28 cellular contexts compared by ENCODE assay signal in genomic region chr10:131779661-131780394, GRCh38.
"Had no signal": no experiment of that assay in that cellular context is flagged by ENCODE, and none has a peak within 500 bp of the region (broad histone marks: within the 10 kb centered on the region; RNA-seq: fewer than 3 reads in every experiment).

No MANE protein-coding gene starts in this region.

- H3K27ac Mint-ChIP-seq: dendritic cell treated with granulocyte-macrophage colony-stimulating factor and Interleukin-4, amounts not matched to agents 40 ng/mL and 50 ng/mL, for 4 days; naive B cell; natural killer cell treated with Interleukin-12 subunit alpha and Interleukin-12 subunit beta and Interleukin-15 and Interleukin-18, amount 100 ng/mL, for 72 hours; stimulated activated naive B cell treated with anti-CD40 and anti-IgM and Interleukin-4, amounts not matched to agents 10 μg/mL and 1 μg/mL and 100 μg/mL, for 72 hours; stimulated activated naive CD8-positive, alpha-beta T cell treated with anti-CD3 and anti-CD28 coated beads, Interleukin-15, Interleukin-2, amounts not matched to agents 100 ng/mL and 50 ng/mL, for 24 hours had no signal

- H3K27me3 Mint-ChIP-seq: dendritic cell treated with granulocyte-macrophage colony-stimulating factor and Interleukin-4, amounts not matched to agents 40 ng/mL and 50 ng/mL, for 4 days had no signal

- H3K27ac ChIP-seq: esophagus squamous epithelium, heart right ventricle, lower lobe of right lung, ovary, psoas muscle, skin epidermis, spleen, suprapubic skin, transverse colon had no signal

- H3K36me3 ChIP-seq: esophagus squamous epithelium, heart right ventricle, lower lobe of right lung, ovary, spleen, suprapubic skin, transverse colon had no signal

- H3K4me3 ChIP-seq: esophagus squamous epithelium, heart right ventricle, lower lobe of right lung, mucosa of descending colon, ovary, psoas muscle, skin epidermis, spleen, suprapubic skin, transverse colon had no signal

- DNase-seq: central memory CD4-positive, alpha-beta T cell; effector memory CD4-positive, alpha-beta T cell; erythroblast; esophagus squamous epithelium; foreskin melanocyte; glutamatergic neuron; heart right ventricle; hippocampal formation; left ventricle myocardium superior; lower lobe of right lung; mucosa of descending colon; naive B cell; ovary; psoas muscle; right cardiac atrium; spleen; stimulated activated CD4-positive, alpha-beta T cell treated with anti-CD3 and anti-CD28 coated beads, Interleukin-4, amount 100 ng/mL, for 4 hours; stimulated activated naive B cell treated with anti-CD40 and anti-IgM and Interleukin-4, amounts not matched to agents 10 μg/mL and 1 μg/mL and 100 μg/mL, for 72 hours; transverse colon had no signal

- H3K4me1 Mint-ChIP-seq: naive B cell; stimulated activated naive B cell treated with anti-CD40 and anti-IgM and Interleukin-4, amounts not matched to agents 10 μg/mL and 1 μg/mL and 100 μg/mL, for 72 hours had no signal

- H3K4me3 Mint-ChIP-seq: dendritic cell treated with granulocyte-macrophage colony-stimulating factor and Interleukin-4, amounts not matched to agents 40 ng/mL and 50 ng/mL, for 4 days; naive B cell; natural killer cell treated with Interleukin-12 subunit alpha and Interleukin-12 subunit beta and Interleukin-15 and Interleukin-18, amount 100 ng/mL, for 72 hours; neural crest cell; stimulated activated naive B cell treated with anti-CD40 and anti-IgM and Interleukin-4, amounts not matched to agents 10 μg/mL and 1 μg/mL and 100 μg/mL, for 72 hours; stimulated activated naive CD8-positive, alpha-beta T cell treated with anti-CD3 and anti-CD28 coated beads, Interleukin-15, Interleukin-2, amounts not matched to agents 100 ng/mL and 50 ng/mL, for 24 hours had no signal

- ATAC-seq: heart right ventricle; left ventricle myocardium superior; lower lobe of right lung; mucosa of descending colon; natural killer cell treated with Interleukin-12 subunit alpha and Interleukin-12 subunit beta and Interleukin-15 and Interleukin-18, amount 100 ng/mL, for 72 hours; psoas muscle; right cardiac atrium; stimulated activated naive B cell treated with anti-CD40 and anti-IgM and Interleukin-4, amounts not matched to agents 10 μg/mL and 1 μg/mL and 100 μg/mL, for 72 hours had no signal

- H3K4me1 ChIP-seq: esophagus squamous epithelium, heart right ventricle, lower lobe of right lung, psoas muscle, spleen, suprapubic skin, transverse colon had no signal

- FAIRE-seq: colon, endometrium, islet of Langerhans had no signal
